In genomic region chr2:37971971-37972370, GRCh38 we compare ENCODE assay signal across 28 cellular contexts.
"Had no signal": no experiment of that assay in that cellular context is flagged by ENCODE, and none has a peak within 500 bp of the region (broad histone marks: within the 10 kb centered on the region; RNA-seq: fewer than 3 reads in every experiment).

No MANE protein-coding gene starts in this region.

- ATAC-seq: activated T-cell treated with anti-CD3 and anti-CD28 coated beads, Interleukin-2, amount 50 U/mL, for 72 hours; effector memory CD8-positive, alpha-beta T cell; WTC11 had no signal

- DNase-seq: activated CD4-positive, alpha-beta memory T cell treated with anti-CD3 and anti-CD28 coated beads, Interleukin-2, amount 10 ng/mL, durations not matched to agents 7 days and 5 days; activated CD4-positive, alpha-beta T cell treated with anti-CD3 and anti-CD28 coated beads for 1 hour; activated CD4-positive, alpha-beta T cell treated with anti-CD3 and anti-CD28 coated beads for 4 hours; activated CD4-positive, alpha-beta T cell treated with anti-CD3 and anti-CD28 coated beads, Interleukin-2, amount 10 ng/mL, durations not matched to agents 7 days and 5 days; activated CD4-positive, alpha-beta T cell treated with anti-CD3 and anti-CD28 coated beads, Interleukin-2, amount 50 U/mL, for 4 hours; activated CD8-positive, alpha-beta memory T cell treated with anti-CD3 and anti-CD28 coated beads, Interleukin-2, amount 50 U/mL, for 48 hours; activated gamma-delta T cell; activated naive CD4-positive, alpha-beta T cell treated with anti-CD3 and anti-CD28 coated beads, Interleukin-2, amount 50 U/mL, for 16 hours; activated naive CD4-positive, alpha-beta T cell treated with Interleukin-2 at 50 U/mL for 16 hours; activated T-cell treated with anti-CD3 and anti-CD28 coated beads for 4 hours; activated T-cell treated with anti-CD3 and anti-CD28 coated beads, Interleukin-2, amount 50 U/mL, for 24 hours; activated T-cell treated with anti-CD3 and anti-CD28 coated beads, Interleukin-2, amount 50 U/mL, for 72 hours; amniotic stem cell; anterior cingulate cortex; brain microvascular endothelial cell; cortex of kidney; dermis blood vessel endothelial cell; effector CD4-positive, alpha-beta T cell; effector memory CD8-positive, alpha-beta T cell; esophagus squamous epithelium; head of caudate nucleus; T-helper 2 cell had no signal

- H3K4me3 ChIP-seq: esophagus squamous epithelium had no signal

- H3K9me3 ChIP-seq: esophagus squamous epithelium had no signal

- H3K36me3 ChIP-seq: brain microvascular endothelial cell, esophagus squamous epithelium had no signal

- H3K27ac ChIP-seq: brain microvascular endothelial cell, epithelial cell of prostate, esophagus squamous epithelium, VCaP had no signal

- FAIRE-seq: astrocyte, bronchial epithelial cell, endothelial cell of umbilical vein had no signal

- H3K27me3 ChIP-seq: brain microvascular endothelial cell, esophagus squamous epithelium had no signal
